8 cellular contexts compared by ENCODE assay signal in the genomic region with DNA sequence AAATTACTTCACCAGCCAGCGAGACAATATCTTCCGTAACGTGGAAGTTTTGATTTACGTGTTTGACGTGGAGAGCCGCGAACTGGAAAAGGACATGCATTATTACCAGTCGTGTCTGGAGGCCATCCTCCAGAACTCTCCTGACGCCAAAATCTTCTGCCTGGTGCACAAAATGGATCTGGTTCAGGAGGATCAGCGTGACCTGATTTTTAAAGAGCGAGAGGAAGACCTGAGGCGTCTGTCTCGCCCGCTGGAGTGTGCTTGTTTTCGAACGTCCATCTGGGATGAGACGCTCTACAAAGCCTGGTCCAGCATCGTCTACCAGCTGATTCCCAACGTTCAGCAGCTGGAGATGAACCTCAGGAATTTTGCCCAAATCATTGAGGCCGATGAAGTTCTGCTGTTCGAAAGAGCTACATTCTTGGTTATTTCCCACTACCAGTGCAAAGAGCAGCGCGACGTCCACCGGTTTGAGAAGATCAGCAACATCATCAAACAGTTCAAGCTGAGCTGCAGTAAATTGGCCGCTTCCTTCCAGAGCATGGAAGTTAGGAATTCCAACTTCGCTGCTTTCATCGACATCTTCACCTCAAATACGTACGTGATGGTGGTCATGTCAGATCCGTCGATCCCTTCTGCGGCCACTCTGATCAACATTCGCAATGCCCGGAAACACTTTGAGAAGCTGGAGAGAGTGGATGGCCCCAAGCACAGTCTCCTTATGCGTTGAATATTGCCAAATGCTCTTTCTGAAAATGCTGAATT. TPM values are rescaled to one million over a fixed set of nuclear protein-coding genes. Genes with fewer than 3 reads are reported as not detected.
DNase-seq lines count a peak whose midpoint lies in the region; ATAC-seq and TF ChIP-seq lines count a peak whose summit lies in the region.

No MANE protein-coding gene starts in this region.

- H3K4me1 Mint-ChIP-seq in CD4-positive, alpha-beta memory T cell, result peaks cover 21 to 56% (median 40%) of the 10 kb centered on the region in 4 donors
- peaks cover 46% of the 10 kb centered on the region for H3K4me1 Mint-ChIP-seq in activated B cell treated with CpG ODN at 0.5 μM for 24 hours

- ATAC-seq in HG03520 (IDR thresholded peaks at IDR 0.05; ENCODE audit: unreplicated experiment), result peak; percentile 1
- ATAC-seq in activated B cell treated with CpG ODN at 0.5 μM for 24 hours (ENCODE audit: low read depth), result no peak
- no peak for ATAC-seq in HG02763 (IDR thresholded peaks at IDR 0.05; ENCODE audit: unreplicated experiment)

- CTCF ChIA-PET in CD4-positive, alpha-beta memory T cell (lab: Charles Lee; ENCODE audit: partially characterized antibody), result interaction anchor here (0.8 to 3.3 kb wide), 12 partner anchors 12 to 182 kb away, joined by 3 to 15 read pairs (median 6); no protein-coding TSS in a partner anchor
- CTCF ChIA-PET in activated B cell treated with CpG ODN at 0.5 μM for 24 hours (lab: Charles Lee), result interaction anchor here (1.1 to 2.9 kb wide), 3 partner anchors 36 to 407 kb away, joined by 4 to 26 read pairs (median 26); no protein-coding TSS in a partner anchor

- no peaks in the 10 kb centered on the region for H3K9me3 ChIP-seq in CD4-positive, alpha-beta memory T cell (ENCODE audit: control insufficient read depth in 1 of 2, low read length in 2 of 2)

- no peaks in the 10 kb centered on the region for H3K27me3 Mint-ChIP-seq in CD4-positive, alpha-beta memory T cell
- no peaks in the 10 kb centered on the region for H3K27me3 Mint-ChIP-seq in activated B cell treated with CpG ODN at 0.5 μM for 24 hours

- POLR2A ChIA-PET in CD4-positive, alpha-beta memory T cell (lab: Charles Lee; ENCODE audit: partially characterized antibody), result interaction anchor here (0.6 to 3.0 kb wide), 13 partner anchors 30 to 407 kb away, joined by 3 to 30 read pairs (median 7); a partner anchor contains a TSS
- POLR2A ChIA-PET in activated B cell treated with CpG ODN at 0.5 μM for 24 hours (lab: Charles Lee), result interaction anchor here (0.6 to 2.3 kb wide), 5 partner anchors 34 to 330 kb away, joined by 3 to 19 read pairs (median 5); a partner anchor contains a TSS

- no peak for TF ChIP-seq CTCF in activated B cell treated with CpG ODN at 0.5 μM for 24 hours (IDR thresholded peaks at IDR 0.05)
- no peak for TF ChIP-seq CTCF in foreskin fibroblast (IDR thresholded peaks at IDR 0.05; ENCODE audit: low read depth, low read length)

- DNase-seq in CD4-positive, alpha-beta memory T cell, result peak in 2 of 5 donors; percentile 11 to 21
- DNase-seq in activated B cell treated with CpG ODN at 0.5 μM for 24 hours (no peak), foreskin fibroblast (peak; percentile 31 to 58), occipital lobe (lab: John Stamatoyannopoulos, UW) (peak; percentile 48), NCI-H1694 treated with DMSO at 0.1 percent for 48 hours (lab: John Stamatoyannopoulos, UW) (no peak), SKM-1 (lab: John Stamatoyannopoulos, UW; ENCODE audit: unreplicated experiment) (no peak)

- H3K36me3 Mint-ChIP-seq in CD4-positive, alpha-beta memory T cell, result peaks cover 0 to 30% of the 10 kb centered on the region in 2 donors
- H3K36me3 Mint-ChIP-seq in activated B cell treated with CpG ODN at 0.5 μM for 24 hours (ENCODE audit: low read depth), result peaks cover 13% of the 10 kb centered on the region

- H3K4me3 Mint-ChIP-seq in CD4-positive, alpha-beta memory T cell, result peak overlapping the region; percentile 87 to 99 (median 96)
- H3K4me3 Mint-ChIP-seq in activated B cell treated with CpG ODN at 0.5 μM for 24 hours, result peak overlapping the region; percentile 91

- H3K4me3 ChIP-seq in CD4-positive, alpha-beta memory T cell (ENCODE audit: low read length in 2 of 2), result peak overlapping the region; percentile 84 to 96
- H3K4me3 ChIP-seq in foreskin fibroblast (ENCODE audit: low read depth in 1 of 2, low read length in 2 of 2), result peak overlapping the region; percentile 76 to 95

- H3K36me3 ChIP-seq in CD4-positive, alpha-beta memory T cell (ENCODE audit: insufficient read depth, low read length), result no peaks in the 10 kb centered on the region

- H3K27me3 ChIP-seq in CD4-positive, alpha-beta memory T cell (ENCODE audit: insufficient read depth, low read length), result no peaks in the 10 kb centered on the region

- H3K27ac Mint-ChIP-seq in CD4-positive, alpha-beta memory T cell, result peak overlapping the region; percentile 96 to 100 (median 99)
- H3K27ac Mint-ChIP-seq in activated B cell treated with CpG ODN at 0.5 μM for 24 hours, result peak overlapping the region; percentile 97

- H3K9me3 Mint-ChIP-seq in CD4-positive, alpha-beta memory T cell, result no peaks in the 10 kb centered on the region
- no peaks in the 10 kb centered on the region for H3K9me3 Mint-ChIP-seq in activated B cell treated with CpG ODN at 0.5 μM for 24 hours

- intact Hi-C loops in CD4-positive, alpha-beta memory T cell (cut with micrococcal nuclease), result loop anchor here (1.0 to 2.0 kb wide), 8 partner anchors 52 to 1573 kb away; a partner anchor contains a TSS
- intact Hi-C loops in activated B cell treated with CpG ODN at 0.5 μM for 24 hours (cut with micrococcal nuclease), result loop anchor here (1.0 to 2.0 kb wide), 9 partner anchors 52 to 1635 kb away; a partner anchor contains a TSS

- peaks cover 39% of the 10 kb centered on the region for H3K4me1 ChIP-seq in CD4-positive, alpha-beta memory T cell (ENCODE audit: insufficient read depth, low read length)

- H3K27ac ChIP-seq in CD4-positive, alpha-beta memory T cell (ENCODE audit: low read depth, low read length), result peak overlapping the region; percentile 87

RNA-seq across cellular contexts. Expression of a gene that starts 0.8 kb away (rescaled TPM):
- 10 to 100 TPM; 57.4 to 58.0 TPM for total RNA-seq in CD4-positive, alpha-beta memory T cell
- polyA plus RNA-seq in CD4-positive, alpha-beta memory T cell, result 100 to 1,000 TPM; 106 to 110 TPM
- total RNA-seq in activated B cell treated with CpG ODN at 0.5 μM for 24 hours (44.6 and 45.0 TPM in 2 replicates), occipital lobe (56.1 TPM)

RNA-seq across cellular contexts. Expression of a gene that starts 17.0 kb away (rescaled TPM):
- 1 to 10 TPM in 1 of 2 experiments, under 1 TPM in 1; 0.29 to 1.0 TPM for total RNA-seq in CD4-positive, alpha-beta memory T cell
- under 1 TPM; 0.09 to 0.34 TPM for polyA plus RNA-seq in CD4-positive, alpha-beta memory T cell
- total RNA-seq in activated B cell treated with CpG ODN at 0.5 μM for 24 hours (0.02 TPM in 1 of 2 replicates, not detected in the other), occipital lobe (not detected)

RNA-seq across cellular contexts. Expression of a gene that starts 52.6 kb away (rescaled TPM):
- total RNA-seq in CD4-positive, alpha-beta memory T cell, result 10 to 100 TPM; 19.4 to 20.9 TPM
- 1 to 10 TPM; 6.7 to 7.6 TPM for polyA plus RNA-seq in CD4-positive, alpha-beta memory T cell
- total RNA-seq in activated B cell treated with CpG ODN at 0.5 μM for 24 hours (13.7 and 15.3 TPM in 2 replicates), occipital lobe (32.8 TPM)

Comparison
In these comparisons a context has a peak if more than half of its experiments do, and no peak if none do; other contexts are left out.
1. DNase-seq: peak in foreskin fibroblast (2 of 2) and occipital lobe (single experiment); none in activated B cell treated with CpG ODN at 0.5 μM for 24 hours (single experiment), NCI-H1694 treated with DMSO at 0.1 percent for 48 hours (single experiment) and SKM-1 (single experiment).